Comparison of ENCODE assay signal across 27 cellular contexts in genomic region chr2:170648037-170648436, GRCh38.
DNase-seq lines count a peak whose midpoint lies in the region; ATAC-seq, FAIRE-seq and TF ChIP-seq lines count a peak whose summit lies in the region.
"Had no signal": no experiment of that assay in that cellular context is flagged by ENCODE, and none has a peak within 500 bp of the region (broad histone marks: within the 10 kb centered on the region; RNA-seq: fewer than 3 reads in every experiment).

No MANE protein-coding gene starts in this region.

- no peak overlapping the region for H3K27ac ChIP-seq in small intestine (ENCODE audit: low read depth in 1 of 2, low read length in 1 of 2)
- H3K27ac ChIP-seq: A549; BLaER1 treated with 17β-estradiol and CSF1 and Interleukin-3, amounts not matched to agents 10 nM and 100 nM had no signal

- no peaks in the 10 kb centered on the region for H3K36me3 Mint-ChIP-seq in activated CD4-positive, alpha-beta T cell treated with anti-CD3 and anti-CD28 coated beads for 36 hours (ENCODE audit: low read depth)
- no peaks in the 10 kb centered on the region for H3K36me3 Mint-ChIP-seq in activated naive CD8-positive, alpha-beta T cell treated with anti-CD3 and anti-CD28 coated beads, Interleukin-2, amount 10 ng/mL, durations not matched to agents 7 days and 5 days
- H3K36me3 Mint-ChIP-seq in activated naive CD8-positive, alpha-beta T cell treated with anti-CD3 and anti-CD28 coated beads, Interleukin-2, amount 50 U/mL, for 24 hours (ENCODE audit: low read depth): no peaks in the 10 kb centered on the region
- H3K36me3 Mint-ChIP-seq in nephron (ENCODE audit: low read depth): no peaks in the 10 kb centered on the region
- H3K36me3 Mint-ChIP-seq: CD14-positive monocyte had no signal

- intact Hi-C loops in activated CD4-positive, alpha-beta T cell treated with anti-CD3 and anti-CD28 coated beads for 36 hours (cut with DNase I, micrococcal nuclease): no loop called here

- peak; percentile 16 for ATAC-seq in activated CD4-positive, alpha-beta T cell treated with anti-CD3 and anti-CD28 coated beads for 36 hours
- ATAC-seq in activated naive CD8-positive, alpha-beta T cell treated with anti-CD3 and anti-CD28 coated beads, Interleukin-2, amount 10 ng/mL, durations not matched to agents 7 days and 5 days (ENCODE audit: low read depth): peak; percentile 23
- no peak for ATAC-seq in activated naive CD8-positive, alpha-beta T cell treated with anti-CD3 and anti-CD28 coated beads, Interleukin-2, amount 50 U/mL, for 24 hours
- ATAC-seq: A549 had no signal

- no peak for TF ChIP-seq CTCF in nephron (IDR thresholded peaks at IDR 0.05; ENCODE audit: unreplicated experiment in 3 of 3)

- H3K27ac Mint-ChIP-seq in activated CD4-positive, alpha-beta T cell treated with anti-CD3 and anti-CD28 coated beads for 36 hours: no peak overlapping the region
- H3K27ac Mint-ChIP-seq in activated naive CD8-positive, alpha-beta T cell treated with anti-CD3 and anti-CD28 coated beads, Interleukin-2, amount 10 ng/mL, durations not matched to agents 7 days and 5 days: no peak overlapping the region
- no peak overlapping the region for H3K27ac Mint-ChIP-seq in activated naive CD8-positive, alpha-beta T cell treated with anti-CD3 and anti-CD28 coated beads, Interleukin-2, amount 50 U/mL, for 24 hours
- H3K27ac Mint-ChIP-seq in nephron: peak overlapping the region in 2 of 3 experiments; percentile 4 to 59
- H3K27ac Mint-ChIP-seq: CD14-positive monocyte; CD4-positive, alpha-beta T cell; CD8-positive, alpha-beta memory T cell; HFFc6 had no signal

- H3K4me3 ChIP-seq in small intestine (ENCODE audit: low read depth in 1 of 2, low read length in 2 of 2): no peak overlapping the region
- H3K4me3 ChIP-seq: A549; BLaER1 treated with 17β-estradiol and CSF1 and Interleukin-3, amounts not matched to agents 10 nM and 100 nM; HAP-1 had no signal

- peaks cover 18% of the 10 kb centered on the region for H3K4me1 Mint-ChIP-seq in activated CD4-positive, alpha-beta T cell treated with anti-CD3 and anti-CD28 coated beads for 36 hours
- peaks cover 14% of the 10 kb centered on the region for H3K4me1 Mint-ChIP-seq in activated naive CD8-positive, alpha-beta T cell treated with anti-CD3 and anti-CD28 coated beads, Interleukin-2, amount 10 ng/mL, durations not matched to agents 7 days and 5 days
- H3K4me1 Mint-ChIP-seq in activated naive CD8-positive, alpha-beta T cell treated with anti-CD3 and anti-CD28 coated beads, Interleukin-2, amount 50 U/mL, for 24 hours: peaks cover 19% of the 10 kb centered on the region
- H3K4me1 Mint-ChIP-seq in nephron: peaks cover 11% of the 10 kb centered on the region
- H3K4me1 Mint-ChIP-seq: CD14-positive monocyte had no signal

- H3K27me3 Mint-ChIP-seq in activated CD4-positive, alpha-beta T cell treated with anti-CD3 and anti-CD28 coated beads for 36 hours: peaks cover 5% of the 10 kb centered on the region
- peaks cover 17% of the 10 kb centered on the region for H3K27me3 Mint-ChIP-seq in activated naive CD8-positive, alpha-beta T cell treated with anti-CD3 and anti-CD28 coated beads, Interleukin-2, amount 10 ng/mL, durations not matched to agents 7 days and 5 days
- H3K27me3 Mint-ChIP-seq in activated naive CD8-positive, alpha-beta T cell treated with anti-CD3 and anti-CD28 coated beads, Interleukin-2, amount 50 U/mL, for 24 hours: peaks cover 13% of the 10 kb centered on the region
- H3K27me3 Mint-ChIP-seq in nephron (ENCODE audit: low read depth): peaks cover under 1% of the 10 kb centered on the region
- H3K27me3 Mint-ChIP-seq: CD4-positive, alpha-beta T cell had no signal

- DNase-seq in activated CD4-positive, alpha-beta T cell treated with anti-CD3 and anti-CD28 coated beads for 36 hours: peak; percentile 4
- no peak for DNase-seq in activated CD4-positive, alpha-beta T cell treated with anti-CD3 and anti-CD28 coated beads, Interleukin-2, amount 50 U/mL, for 1 hour
- DNase-seq in activated naive CD8-positive, alpha-beta T cell treated with anti-CD3 and anti-CD28 coated beads, Interleukin-2, amount 10 ng/mL, durations not matched to agents 7 days and 5 days: no peak
- DNase-seq in activated naive CD8-positive, alpha-beta T cell treated with anti-CD3 and anti-CD28 coated beads, Interleukin-2, amount 50 U/mL, for 24 hours: no peak
- no peak for DNase-seq in small intestine
- DNase-seq in NCI-H526 treated with DMSO at 0.1 percent for 48 hours (lab: John Stamatoyannopoulos, UW): no peak
- DNase-seq: 8988T; ACHN; AML-193; BE2C; CD4-positive, alpha-beta T cell; CD8-positive, alpha-beta memory T cell; DMS 273 treated with DMSO at 0.1 percent for 48 hours; DMS79; EL; GF-D8; GOT3; HFFc6 had no signal

- no peaks in the 10 kb centered on the region for H3K4me1 ChIP-seq in small intestine (ENCODE audit: control insufficient read depth in 2 of 2, insufficient read depth in 1 of 2, low read depth in 1 of 2, low read length in 1 of 2)
- H3K4me1 ChIP-seq: A549, BE2C, HAP-1 had no signal

- CTCF ChIA-PET in activated CD4-positive, alpha-beta T cell treated with anti-CD3 and anti-CD28 coated beads for 36 hours (lab: Charles Lee): interaction anchor here (0.6 to 0.8 kb wide), 3 partner anchors 9 to 374 kb away, joined by 3 read pairs; no protein-coding TSS in a partner anchor

- no peaks in the 10 kb centered on the region for H3K27me3 ChIP-seq in small intestine (ENCODE audit: control insufficient read depth in 2 of 2, insufficient read depth in 2 of 2, low read length in 2 of 2)
- H3K27me3 ChIP-seq: BE2C; BLaER1 treated with 17β-estradiol and CSF1 and Interleukin-3, amounts not matched to agents 10 nM and 100 nM had no signal

- FAIRE-seq in small intestine (lab: Jason Lieb, UNC): no peak
- FAIRE-seq: A549, D721Med, GM12891, GM18507, H54 had no signal

- POLR2A ChIA-PET in activated CD4-positive, alpha-beta T cell treated with anti-CD3 and anti-CD28 coated beads for 36 hours (lab: Charles Lee): no interaction called here
- POLR2A ChIA-PET in activated naive CD8-positive, alpha-beta T cell treated with anti-CD3 and anti-CD28 coated beads, Interleukin-2, amount 10 ng/mL, durations not matched to agents 7 days and 5 days (lab: Charles Lee): no interaction called here

- H3K9me3 ChIP-seq in small intestine (ENCODE audit: control insufficient read depth, low read depth): no peaks in the 10 kb centered on the region
- H3K9me3 ChIP-seq: A549; BE2C; BLaER1 treated with 17β-estradiol and CSF1 and Interleukin-3, amounts not matched to agents 10 nM and 100 nM; HAP-1 had no signal

- H3K9me3 Mint-ChIP-seq in activated CD4-positive, alpha-beta T cell treated with anti-CD3 and anti-CD28 coated beads for 36 hours (ENCODE audit: low read depth): no peaks in the 10 kb centered on the region
- H3K9me3 Mint-ChIP-seq in activated naive CD8-positive, alpha-beta T cell treated with anti-CD3 and anti-CD28 coated beads, Interleukin-2, amount 10 ng/mL, durations not matched to agents 7 days and 5 days: no peaks in the 10 kb centered on the region
- no peaks in the 10 kb centered on the region for H3K9me3 Mint-ChIP-seq in activated naive CD8-positive, alpha-beta T cell treated with anti-CD3 and anti-CD28 coated beads, Interleukin-2, amount 50 U/mL, for 24 hours
- H3K9me3 Mint-ChIP-seq in nephron: no peaks in the 10 kb centered on the region
- H3K9me3 Mint-ChIP-seq: CD14-positive monocyte; CD4-positive, alpha-beta T cell had no signal

- H3K4me3 Mint-ChIP-seq in activated CD4-positive, alpha-beta T cell treated with anti-CD3 and anti-CD28 coated beads for 36 hours: no peak overlapping the region
- no peak overlapping the region for H3K4me3 Mint-ChIP-seq in activated naive CD8-positive, alpha-beta T cell treated with anti-CD3 and anti-CD28 coated beads, Interleukin-2, amount 10 ng/mL, durations not matched to agents 7 days and 5 days
- no peak overlapping the region for H3K4me3 Mint-ChIP-seq in activated naive CD8-positive, alpha-beta T cell treated with anti-CD3 and anti-CD28 coated beads, Interleukin-2, amount 50 U/mL, for 24 hours
- H3K4me3 Mint-ChIP-seq in nephron: peak overlapping the region in 1 of 3 experiments; percentile 3
- H3K4me3 Mint-ChIP-seq: CD14-positive monocyte; CD4-positive, alpha-beta T cell; CD8-positive, alpha-beta memory T cell; HFFc6 had no signal

- 76 to 91% (median 91%) methylated on average over 4 of the region's 4 CpGs for WGBS in small intestine, 3 donors

- no peaks in the 10 kb centered on the region for H3K36me3 ChIP-seq in small intestine (ENCODE audit: control insufficient read depth in 2 of 2, insufficient read depth in 2 of 2, low read length in 2 of 2)
- H3K36me3 ChIP-seq: BE2C; BLaER1 treated with 17β-estradiol and CSF1 and Interleukin-3, amounts not matched to agents 10 nM and 100 nM; HAP-1 had no signal

Comparison
In these comparisons a context has a peak if more than half of its experiments do, and no peak if none do; other contexts are left out.
1. H3K27ac Mint-ChIP-seq: peak in nephron (2 of 3); none in activated CD4-positive, alpha-beta T cell treated with anti-CD3 and anti-CD28 coated beads for 36 hours (single experiment), activated naive CD8-positive, alpha-beta T cell treated with anti-CD3 and anti-CD28 coated beads, Interleukin-2, amount 10 ng/mL, durations not matched to agents 7 days and 5 days (single experiment) and activated naive CD8-positive, alpha-beta T cell treated with anti-CD3 and anti-CD28 coated beads, Interleukin-2, amount 50 U/mL, for 24 hours (single experiment).